Comparison of ENCODE assay signal across 2 cellular contexts in genomic region chr20:32352101-32352720, GRCh38.
TF ChIP-seq lines count a peak whose summit lies in the region.

No MANE protein-coding gene starts in this region.

TF ChIP-seq in IMR-90, 13 proteins besides CTCF, POLR2A, EP300 and RAD21:
- no peak for TF ChIP-seq RFX5 (IDR thresholded peaks at IDR 0.05; ENCODE audit: low read depth, low read length)
- TF ChIP-seq CEBPB (IDR thresholded peaks at IDR 0.05; ENCODE audit: low read depth, low read length), result 0 out of 2 replicates have a peak, but pooled peaks have one; percentile 36

TF ChIP-seq in HepG2, 621 proteins besides CTCF, POLR2A, EP300 and RAD21:
- TF ChIP-seq CEBPB (IDR thresholded peaks at IDR 0.05; ENCODE audit: borderline replicate concordance, low read depth, low read length) (peak; percentile 79), U2AF2 (IDR thresholded peaks at IDR 0.05; ENCODE audit: low read depth, low read length) (no peak), CEBPG (CRISPR knock-in tag; IDR thresholded peaks at IDR 0.05) (peak; percentile 63; the same call in 1 of the 2 replicates)
